20 cellular contexts compared by ENCODE assay signal in genomic region chr15:28917791-28918140, GRCh38. TPM values are rescaled to one million over a fixed set of nuclear protein-coding genes. Genes with fewer than 3 reads are reported as not detected.
A peak's percentile ranks its signal among the peaks of the same experiment; 100 is the strongest.
DNase-seq lines count a peak whose midpoint lies in the region; ATAC-seq and TF ChIP-seq lines count a peak whose summit lies in the region.
"Had no signal": no experiment of that assay in that cellular context is flagged by ENCODE, and none has a peak within 500 bp of the region (broad histone marks: within the 10 kb centered on the region; RNA-seq: fewer than 3 reads in every experiment).

No MANE protein-coding gene starts in this region.

- H3K27me3 Mint-ChIP-seq in GM23338 (ENCODE audit: insufficient read depth, low read depth, poor library complexity): peaks cover 4% of the 10 kb centered on the region
- no peaks in the 10 kb centered on the region for H3K27me3 Mint-ChIP-seq in naive thymus-derived CD8-positive, alpha-beta T cell
- H3K27me3 Mint-ChIP-seq: activated CD8-positive, alpha-beta memory T cell treated with anti-CD3 and anti-CD28 coated beads, Interleukin-2, amount 10 ng/mL, durations not matched to agents 7 days and 5 days had no signal

- H2AFZ ChIP-seq in GM23338 (peak overlapping the region; percentile 81; the same call in 1 of the 2 replicates), PC-3 (ENCODE audit: low read length) (no peak overlapping the region)

- intact Hi-C loops in PC-3 (cut with micrococcal nuclease): no loop called here

- peak overlapping the region; percentile 55; the same call in 1 of the 2 replicates for H3K4me3 ChIP-seq in GM23338
- H3K4me3 ChIP-seq in PC-3 (ENCODE audit: low read length): no peak overlapping the region
- H3K4me3 ChIP-seq: HAP-1, heart right ventricle, MG63 had no signal

- no peaks in the 10 kb centered on the region for H3K9me3 ChIP-seq in PC-3 (ENCODE audit: low read length)
- H3K9me3 ChIP-seq: BE2C, HAP-1, heart right ventricle, MG63 had no signal

- TF ChIP-seq CTCF in GM23338 (conservative IDR thresholded peaks at IDR 0.05; ENCODE audit: low read depth in 2 of 2) (no peak), PC-3 (conservative IDR thresholded peaks at IDR 0.05; ENCODE audit: low read depth, low read length) (no peak)

- H3K4me1 ChIP-seq in GM23338 (ENCODE audit: insufficient read depth) (peaks cover 9% of the 10 kb centered on the region), PC-3 (ENCODE audit: insufficient read depth, low read length) (peaks cover 7% of the 10 kb centered on the region)
- H3K4me1 ChIP-seq: HAP-1, heart right ventricle had no signal

- peak; percentile 14 to 49 for DNase-seq in NCI-H526 (lab: John Stamatoyannopoulos, UW)
- DNase-seq in NCI-H526 treated with DMSO at 0.1 percent for 48 hours (lab: John Stamatoyannopoulos, UW): no peak
- DNase-seq in GM23338 (ENCODE audit: low spot score): no peak
- DNase-seq in naive thymus-derived CD8-positive, alpha-beta T cell: no peak
- DNase-seq in PC-3: no peak
- no peak for DNase-seq in HEK293T (ENCODE audit: extremely low spot score)
- DNase-seq: activated CD4-positive, alpha-beta T cell treated with anti-CD3 and anti-CD28 coated beads for 4 hours; activated CD8-positive, alpha-beta memory T cell treated with anti-CD3 and anti-CD28 coated beads, Interleukin-2, amount 10 ng/mL, durations not matched to agents 7 days and 5 days; BE2C; GDM1; heart right ventricle; MG63; NCI-H146; small intestine; stimulated activated CD4-positive, alpha-beta T cell treated with anti-CD3 and anti-CD28 coated beads, Interleukin-2, amount 100 ng/mL, for 48 hours had no signal

- no TSS peak for BruUV-seq in PC-3 (replicated peaks; lab: Mats Ljungman, UMichigan)

- H3K27ac Mint-ChIP-seq in GM23338: peak overlapping the region; percentile 50; the same call in 1 of the 2 replicates
- peak overlapping the region; percentile 74 to 91 (median 81) for H3K27ac Mint-ChIP-seq in naive thymus-derived CD8-positive, alpha-beta T cell
- H3K27ac Mint-ChIP-seq: activated CD8-positive, alpha-beta memory T cell treated with anti-CD3 and anti-CD28 coated beads, Interleukin-2, amount 10 ng/mL, durations not matched to agents 7 days and 5 days; activated T-helper 2 cell treated with anti-CD3 and anti-CD28 coated beads, Interferon-gamma antibody, Interleukin-2, Interleukin-4, amounts not matched to agents 10 μg/mL and 5 μg/mL and 100 μg/mL, durations not matched to agents 14 hours and 24 hours and 36 hours; memory B cell had no signal

- H3K9me3 Mint-ChIP-seq in GM23338: no peaks in the 10 kb centered on the region; the same call in 2 of the 3 replicates
- H3K9me3 Mint-ChIP-seq in naive thymus-derived CD8-positive, alpha-beta T cell: no peaks in the 10 kb centered on the region
- H3K9me3 Mint-ChIP-seq: activated T-helper 2 cell treated with anti-CD3 and anti-CD28 coated beads, Interferon-gamma antibody, Interleukin-2, Interleukin-4, amounts not matched to agents 10 μg/mL and 5 μg/mL and 100 μg/mL, durations not matched to agents 14 hours and 24 hours and 36 hours; memory B cell had no signal

- peaks cover 26% of the 10 kb centered on the region for H3K4me1 Mint-ChIP-seq in GM23338
- peaks cover 41 to 58% (median 52%) of the 10 kb centered on the region in 4 donors for H3K4me1 Mint-ChIP-seq in naive thymus-derived CD8-positive, alpha-beta T cell
- H3K4me1 Mint-ChIP-seq: memory B cell had no signal

- H3K4me2 ChIP-seq in GM23338 (peak overlapping the region; percentile 56), PC-3 (ENCODE audit: low read length) (no peak overlapping the region)

- POLR2A ChIA-PET in naive thymus-derived CD8-positive, alpha-beta T cell (lab: Charles Lee): interaction anchor here (0.7 to 6.0 kb wide), 4 partner anchors 17 to 353 kb away, joined by 3 to 62 read pairs (median 4); partner anchors contain the start of gene APBA2
- POLR2A ChIA-PET in PC-3 (lab: Charles Lee; ENCODE audit: unreplicated experiment): no interaction called here
- POLR2A ChIA-PET in HEK293T (lab: Yijun Ruan, JAX): no interaction called here

- no peak overlapping the region for H3K27ac ChIP-seq in GM23338 (ENCODE audit: low read depth)
- peak overlapping the region; percentile 7 for H3K27ac ChIP-seq in cingulate gyrus (ENCODE audit: low read depth, low read length)
- H3K27ac ChIP-seq in PC-3 (ENCODE audit: low read length): no peak overlapping the region
- H3K27ac ChIP-seq: heart right ventricle had no signal

- no peak for ATAC-seq in GM23338
- no peak for ATAC-seq in naive thymus-derived CD8-positive, alpha-beta T cell
- ATAC-seq in PC-3: no peak
- no peak for ATAC-seq in HG02885 (IDR thresholded peaks at IDR 0.05; ENCODE audit: poor library complexity, unreplicated experiment)
- ATAC-seq: activated CD8-positive, alpha-beta memory T cell treated with anti-CD3 and anti-CD28 coated beads, Interleukin-2, amount 10 ng/mL, durations not matched to agents 7 days and 5 days; heart right ventricle had no signal

- H3K4me3 Mint-ChIP-seq in GM23338: peak overlapping the region; percentile 58
- peak overlapping the region; percentile 9 to 75 (median 61) for H3K4me3 Mint-ChIP-seq in naive thymus-derived CD8-positive, alpha-beta T cell
- H3K4me3 Mint-ChIP-seq: activated CD8-positive, alpha-beta memory T cell treated with anti-CD3 and anti-CD28 coated beads, Interleukin-2, amount 10 ng/mL, durations not matched to agents 7 days and 5 days; memory B cell had no signal

- H3K9me2 ChIP-seq in GM23338 (ENCODE audit: insufficient read depth) (no peaks in the 10 kb centered on the region), PC-3 (replicated peaks; ENCODE audit: low read length) (no peaks in the 10 kb centered on the region)

- H3K79me2 ChIP-seq in GM23338 (replicated peaks; ENCODE audit: insufficient read depth) (no peaks in the 10 kb centered on the region), PC-3 (ENCODE audit: low read length) (peaks cover 6% of the 10 kb centered on the region; the same call in 1 of the 2 replicates)

- H3K27me3 ChIP-seq in GM23338 (ENCODE audit: insufficient read depth): no peaks in the 10 kb centered on the region
- H3K27me3 ChIP-seq in PC-3 (ENCODE audit: low read length): no peaks in the 10 kb centered on the region
- H3K27me3 ChIP-seq: BE2C, MG63 had no signal

- CTCF ChIA-PET in PC-3 (lab: Charles Lee) (no interaction called here), HEK293T (lab: Yijun Ruan, JAX) (no interaction called here)

- no peaks in the 10 kb centered on the region for H3K36me3 Mint-ChIP-seq in GM23338 (ENCODE audit: low read depth)
- peaks cover 0 to 12% (median 6%) of the 10 kb centered on the region in 3 donors for H3K36me3 Mint-ChIP-seq in naive thymus-derived CD8-positive, alpha-beta T cell
- H3K36me3 Mint-ChIP-seq: activated CD8-positive, alpha-beta memory T cell treated with anti-CD3 and anti-CD28 coated beads, Interleukin-2, amount 10 ng/mL, durations not matched to agents 7 days and 5 days; memory B cell had no signal

- H4K20me1 ChIP-seq in GM23338 (replicated peaks; ENCODE audit: insufficient read depth) (no peaks in the 10 kb centered on the region), PC-3 (ENCODE audit: low read length) (no peaks in the 10 kb centered on the region)

- H3K9ac ChIP-seq in PC-3 (ENCODE audit: low read length): no peak overlapping the region

- H3F3A ChIP-seq in GM23338 (replicated peaks; ENCODE audit: low read depth) (no peaks in the 10 kb centered on the region), PC-3 (ENCODE audit: low read length, unreplicated experiment) (no peaks in the 10 kb centered on the region)

- H3K36me3 ChIP-seq in GM23338 (ENCODE audit: insufficient read depth) (no peaks in the 10 kb centered on the region), PC-3 (ENCODE audit: low read depth, low read length) (peaks cover 2% of the 10 kb centered on the region)
- H3K36me3 ChIP-seq: BE2C, heart right ventricle, MG63 had no signal

TF ChIP-seq in GM23338, 12 proteins besides CTCF, POLR2A, EP300 and RAD21 (continues in another document):
- no peak for TF ChIP-seq ZNF114 (CRISPR knock-in tag; IDR thresholded peaks at IDR 0.05)
- no peak for TF ChIP-seq EZH2 (IDR thresholded peaks at IDR 0.05; ENCODE audit: low read depth, unreplicated experiment)
- no peak for TF ChIP-seq ETS1 (IDR thresholded peaks at IDR 0.05)
- no peak for TF ChIP-seq CREB1 (CRISPR knock-in tag; IDR thresholded peaks at IDR 0.05; ENCODE audit: low read depth)

TF ChIP-seq in HEK293T, 16 proteins besides CTCF, POLR2A, EP300 and RAD21:
- TF ChIP-seq PKNOX1 (IDR thresholded peaks at IDR 0.05) (no peak), LEF1 (IDR thresholded peaks at IDR 0.05; ENCODE audit: borderline replicate concordance) (no peak), NFRKB (IDR thresholded peaks at IDR 0.05) (no peak), L3MBTL2 (conservative IDR thresholded peaks at IDR 0.05) (no peak), FOXK2 (IDR thresholded peaks at IDR 0.05) (no peak), FOXA1 (IDR thresholded peaks at IDR 0.05) (no peak), ELF4 (IDR thresholded peaks at IDR 0.05) (no peak), HDGF (IDR thresholded peaks at IDR 0.05; ENCODE audit: borderline replicate concordance) (no peak)
TF ChIP-seq in HEK293T: peak in this region for 0.

RNA-seq across cellular contexts. Expression of gene APBA2, which starts 32.0 kb away (rescaled TPM):
- total RNA-seq in GM23338 (2014; rRNA removed; shearing (Covaris generic)): 24.7 and 27.5 TPM in 2 replicates
- 5.4 and 5.9 TPM in 2 replicates for polyA plus RNA-seq in GM23338 (2016; fragmentation: Nextera tagmentation; extraction: Ambion mirVana)
- total RNA-seq in naive thymus-derived CD8-positive, alpha-beta T cell: 100 to 1,000 TPM; 206 to 216 TPM
- 100 to 1,000 TPM in 1 of 3 donors, 10 to 100 TPM in 2; 75.5 to 164 (median 95.1) TPM for polyA plus RNA-seq in naive thymus-derived CD8-positive, alpha-beta T cell
- total RNA-seq in PC-3 (2014; rRNA removed): 61.7 and 69.7 TPM in 2 replicates

Comparison
In these comparisons a context has a peak if more than half of its experiments do, and no peak if none do; other contexts are left out.
1. DNase-seq: peak in NCI-H526 (2 of 2); none in NCI-H526 treated with DMSO at 0.1 percent for 48 hours (single experiment), GM23338 (single experiment), naive thymus-derived CD8-positive, alpha-beta T cell (0 of 10), PC-3 (single experiment) and HEK293T (single experiment).